Comparison of ENCODE assay signal across 16 cellular contexts in genomic region chr20:46985241-46985640, GRCh38.
"Had no signal": no experiment of that assay in that cellular context is flagged by ENCODE, and none has a peak within 500 bp of the region (broad histone marks: within the 10 kb centered on the region; RNA-seq: fewer than 3 reads in every experiment).

No MANE protein-coding gene starts in this region.

- ATAC-seq: activated naive CD8-positive, alpha-beta T cell treated with anti-CD3 and anti-CD28 coated beads, Interleukin-2, amount 50 U/mL, for 24 hours; left lobe of liver; natural killer cell treated with Interleukin-12 subunit alpha and Interleukin-12 subunit beta and Interleukin-15 and Interleukin-18, amount 100 ng/mL, for 72 hours had no signal

- H3K4me3 ChIP-seq: coronary artery, psoas muscle, vagina had no signal

- H3K36me3 ChIP-seq: vagina had no signal

- H3K27me3 ChIP-seq: vagina had no signal

- H3K9me3 ChIP-seq: psoas muscle, vagina had no signal

- H3K27ac ChIP-seq: coronary artery, psoas muscle, vagina had no signal

- DNase-seq: activated CD4-positive, alpha-beta T cell treated with anti-CD3 and anti-CD28 coated beads, Interleukin-2, amount 10 ng/mL, durations not matched to agents 7 days and 5 days; activated CD4-positive, CD25-positive, alpha-beta regulatory T cell; activated CD8-positive, alpha-beta memory T cell treated with anti-CD3 and anti-CD28 coated beads for 24 hours; activated naive CD4-positive, alpha-beta T cell treated with Interleukin-2 at 50 U/mL for 16 hours; activated naive CD8-positive, alpha-beta T cell treated with anti-CD3 and anti-CD28 coated beads, Interleukin-2, amount 50 U/mL, for 24 hours; central memory CD4-positive, alpha-beta T cell; effector CD8-positive, alpha-beta T cell; mammary epithelial cell; occipital lobe; psoas muscle; stimulated activated CD4-positive, alpha-beta T cell treated with anti-CD3 and anti-CD28 coated beads, Interleukin-4, amount 100 ng/mL, for 1 hour; stimulated activated CD8-positive, alpha-beta memory T cell treated with anti-CD3 and anti-CD28 coated beads, Interleukin-4, amount 100 ng/mL, for 48 hours had no signal

- H3K4me1 ChIP-seq: psoas muscle, vagina had no signal
